8 cellular contexts compared by ENCODE assay signal in genomic region chr12:2783936-2784600, GRCh38. TPM values are rescaled to one million over a fixed set of nuclear protein-coding genes. Genes with fewer than 3 reads are reported as not detected.
A peak's percentile ranks its signal among the peaks of the same experiment; 100 is the strongest.
DNase-seq lines count a peak whose midpoint lies in the region; ATAC-seq and TF ChIP-seq lines count a peak whose summit lies in the region.

No MANE protein-coding gene starts in this region.

- peaks cover 16% of the 10 kb centered on the region for H3K27me3 ChIP-seq in CD8-positive, alpha-beta memory T cell (ENCODE audit: insufficient read depth, low read length, poor library complexity, severe bottlenecking)
- H3K27me3 ChIP-seq in foreskin keratinocyte, result peaks cover 33% of the 10 kb centered on the region
- H3K27me3 ChIP-seq in neuronal stem cell (ENCODE audit: control insufficient read depth in 3 of 3, insufficient read depth in 3 of 3, low read depth in 1 of 3, low read length in 3 of 3), result peaks cover 0 to 34% (median 5%) of the 10 kb centered on the region in 3 experiments

- H2BK12ac ChIP-seq in neuronal stem cell (ENCODE audit: low read length), result no peak overlapping the region

- no CpG with 5 or more reads among the region's 25 CpGs for WGBS in neuronal stem cell (ENCODE audit: extremely low coverage in 2 of 2, insufficient read length in 2 of 2, insufficient replicate concordance in 1 of 2), 2 donors

- H4K91ac ChIP-seq in neuronal stem cell (ENCODE audit: low read depth, low read length, poor library complexity), result no peak overlapping the region

- POLR2A ChIA-PET in CD8-positive, alpha-beta memory T cell (lab: Charles Lee), result no interaction called here

- H3K4me3 ChIP-seq in CD8-positive, alpha-beta memory T cell (ENCODE audit: low read length), result peak overlapping the region; percentile 32
- H3K4me3 ChIP-seq in neuronal stem cell (ENCODE audit: low read length in 2 of 2), result no peak overlapping the region

- no peak overlapping the region for H2AK5ac ChIP-seq in neuronal stem cell (ENCODE audit: low read depth, low read length)

- no peak overlapping the region for H3K18ac ChIP-seq in neuronal stem cell (ENCODE audit: low read length)

- DNase-seq in CD8-positive, alpha-beta memory T cell, result peak; percentile 27 to 60 (median 30)
- DNase-seq in HT-29 (ENCODE audit: low spot score), result peak; percentile 59
- peak; percentile 60 for DNase-seq in activated naive CD4-positive, alpha-beta T cell treated with anti-CD3 and anti-CD28 coated beads for 36 hours
- DNase-seq in foreskin keratinocyte, result peak in 1 of 2 donors; percentile 27
- peak; percentile 56 for DNase-seq in neuronal stem cell (ENCODE audit: low spot score)
- DNase-seq in ureter (ENCODE audit: low spot score), result peak; percentile 62

- CTCF ChIA-PET in CD8-positive, alpha-beta memory T cell (lab: Charles Lee), result interaction anchor here (0.7 to 6.2 kb wide), 19 partner anchors 9 to 111 kb away, joined by 3 to 42 read pairs (median 7); partner anchors contain the start of gene FKBP4
- CTCF ChIA-PET in activated naive CD4-positive, alpha-beta T cell treated with anti-CD3 and anti-CD28 coated beads for 36 hours (lab: Charles Lee), result interaction anchor here (0.7 to 3.4 kb wide), 12 partner anchors 8 to 138 kb away, joined by 3 to 42 read pairs (median 4); partner anchors contain the start of gene FKBP4

- peak overlapping the region; percentile 27 for H2AFZ ChIP-seq in neuronal stem cell (ENCODE audit: low read length)

- H2BK120ac ChIP-seq in neuronal stem cell (ENCODE audit: low read depth, low read length), result no peak overlapping the region

- H3K9me3 ChIP-seq in CD8-positive, alpha-beta memory T cell (ENCODE audit: low read length), result no peaks in the 10 kb centered on the region
- no peaks in the 10 kb centered on the region for H3K9me3 ChIP-seq in neuronal stem cell (replicated peaks in 1 of 2; ENCODE audit: control insufficient read depth in 2 of 2, insufficient read depth in 1 of 2, low read depth in 1 of 2, low read length in 2 of 2)

- H3K27ac Mint-ChIP-seq in CD8-positive, alpha-beta memory T cell, result peak overlapping the region in 1 of 8 donors; percentile 77
- H3K27ac Mint-ChIP-seq in activated naive CD4-positive, alpha-beta T cell treated with anti-CD3 and anti-CD28 coated beads for 36 hours, result no peak overlapping the region

- peaks cover 12 to 21% of the 10 kb centered on the region in 2 donors for H3K27me3 Mint-ChIP-seq in CD8-positive, alpha-beta memory T cell
- H3K27me3 Mint-ChIP-seq in activated naive CD4-positive, alpha-beta T cell treated with anti-CD3 and anti-CD28 coated beads for 36 hours (ENCODE audit: low read depth), result peaks cover 11% of the 10 kb centered on the region

- TF ChIP-seq CTCF in foreskin keratinocyte (conservative IDR thresholded peaks at IDR 0.05), result peak; percentile 84

- H3K14ac ChIP-seq in neuronal stem cell (ENCODE audit: low read length), result no peak overlapping the region

- no peak overlapping the region for H3K23ac ChIP-seq in neuronal stem cell (ENCODE audit: low read depth, low read length, poor library complexity)

- no peaks in the 10 kb centered on the region for H3K36me3 Mint-ChIP-seq in CD8-positive, alpha-beta memory T cell
- no peaks in the 10 kb centered on the region for H3K36me3 Mint-ChIP-seq in activated naive CD4-positive, alpha-beta T cell treated with anti-CD3 and anti-CD28 coated beads for 36 hours (ENCODE audit: low read depth)

- H3K9ac ChIP-seq in neuronal stem cell (ENCODE audit: low read depth, low read length, poor library complexity), result no peak overlapping the region

- H3K4ac ChIP-seq in neuronal stem cell (ENCODE audit: low read length), result no peak overlapping the region

- H2BK15ac ChIP-seq in neuronal stem cell (ENCODE audit: low read length), result no peak overlapping the region

- intact Hi-C loops in activated naive CD4-positive, alpha-beta T cell treated with anti-CD3 and anti-CD28 coated beads for 36 hours (cut with micrococcal nuclease), result loop anchor here (1.0 to 5.0 kb wide), 2 partner anchors 93 to 102 kb away; no protein-coding TSS in a partner anchor

- H3K4me3 Mint-ChIP-seq in CD8-positive, alpha-beta memory T cell, result peak overlapping the region in 6 of 7 donors; percentile 54 to 91 (median 80)
- H3K4me3 Mint-ChIP-seq in activated naive CD4-positive, alpha-beta T cell treated with anti-CD3 and anti-CD28 coated beads for 36 hours, result peak overlapping the region; percentile 62

- H3K4me2 ChIP-seq in neuronal stem cell (ENCODE audit: insufficient read depth, low read length, poor library complexity, severe bottlenecking), result no peak overlapping the region

- H4K8ac ChIP-seq in neuronal stem cell (ENCODE audit: low read depth, low read length), result no peak overlapping the region

- H3K36me3 ChIP-seq in CD8-positive, alpha-beta memory T cell (ENCODE audit: insufficient read depth, low read length), result no peaks in the 10 kb centered on the region
- H3K36me3 ChIP-seq in neuronal stem cell (replicated peaks in 1 of 2; ENCODE audit: control insufficient read depth in 2 of 2, insufficient read depth in 2 of 2, low read length in 2 of 2), result no peaks in the 10 kb centered on the region

- H3K79me1 ChIP-seq in neuronal stem cell (ENCODE audit: low read depth, low read length), result no peaks in the 10 kb centered on the region

- no peak overlapping the region for H2BK5ac ChIP-seq in neuronal stem cell (ENCODE audit: low read length)

- H3K4me1 Mint-ChIP-seq in CD8-positive, alpha-beta memory T cell, result peaks cover 9 to 12% (median 11%) of the 10 kb centered on the region in 3 donors
- peaks cover 8% of the 10 kb centered on the region for H3K4me1 Mint-ChIP-seq in activated naive CD4-positive, alpha-beta T cell treated with anti-CD3 and anti-CD28 coated beads for 36 hours (ENCODE audit: low read depth)

- no peak overlapping the region for H3K27ac ChIP-seq in CD8-positive, alpha-beta memory T cell (ENCODE audit: low read depth, low read length)
- H3K27ac ChIP-seq in foreskin keratinocyte, result no peak overlapping the region
- H3K27ac ChIP-seq in neuronal stem cell (replicated peaks; ENCODE audit: low read length), result no peak overlapping the region

- H3K9me3 Mint-ChIP-seq in CD8-positive, alpha-beta memory T cell, result no peaks in the 10 kb centered on the region
- H3K9me3 Mint-ChIP-seq in activated naive CD4-positive, alpha-beta T cell treated with anti-CD3 and anti-CD28 coated beads for 36 hours, result no peaks in the 10 kb centered on the region

- peak; percentile 91 for ATAC-seq in foreskin keratinocyte
- ATAC-seq in GM21825 (IDR thresholded peaks at IDR 0.05; ENCODE audit: unreplicated experiment), result no peak

- H3K4me1 ChIP-seq in CD8-positive, alpha-beta memory T cell (ENCODE audit: insufficient read depth, low read length), result peaks cover 6% of the 10 kb centered on the region
- H3K4me1 ChIP-seq in foreskin keratinocyte, result no peaks in the 10 kb centered on the region
- peaks cover 0 to 2% of the 10 kb centered on the region in 2 donors for H3K4me1 ChIP-seq in neuronal stem cell (ENCODE audit: control insufficient read depth in 2 of 2, insufficient read depth in 1 of 2, low read depth in 1 of 2, low read length in 2 of 2)

RNA-seq across cellular contexts. Expression of gene FKBP4, which starts 10.7 kb away (rescaled TPM):
- 100 to 1,000 TPM; 172 to 183 TPM for total RNA-seq in CD8-positive, alpha-beta memory T cell
- polyA plus RNA-seq in CD8-positive, alpha-beta memory T cell, result 35.1 TPM
- 106 and 115 TPM in 2 replicates for total RNA-seq in HT-29 (2014; rRNA removed; shearing (Covaris generic))
- polyA plus RNA-seq in PFSK-1 (2012; ENCODE audit: insufficient read length, low read depth), result 153 TPM
- total RNA-seq in activated naive CD4-positive, alpha-beta T cell treated with anti-CD3 and anti-CD28 coated beads for 36 hours, result 100 to 1,000 TPM; 139 TPM
- total RNA-seq in foreskin keratinocyte, result 86.0 and 108 TPM in 2 replicates
- polyA plus RNA-seq in foreskin keratinocyte, result 75.7 and 109 TPM in 2 replicates
- polyA plus RNA-seq in neuronal stem cell (2013, experiment 1 of 2), result 49.0 TPM
- polyA plus RNA-seq in neuronal stem cell (2013, experiment 2 of 2), result 45.6 TPM
- total RNA-seq in ureter, result 115 TPM

RNA-seq across cellular contexts. Expression of gene ITFG2, which starts 28.4 kb away (rescaled TPM):
- total RNA-seq in CD8-positive, alpha-beta memory T cell, result 10 to 100 TPM; 36.9 to 39.3 TPM
- polyA plus RNA-seq in CD8-positive, alpha-beta memory T cell, result 53.3 TPM
- total RNA-seq in HT-29 (2014; rRNA removed; shearing (Covaris generic)), result 32.0 and 39.8 TPM in 2 replicates
- 52.6 TPM for polyA plus RNA-seq in PFSK-1 (2012; ENCODE audit: insufficient read length, low read depth)
- 10 to 100 TPM; 27.5 to 30.5 TPM for total RNA-seq in activated naive CD4-positive, alpha-beta T cell treated with anti-CD3 and anti-CD28 coated beads for 36 hours
- total RNA-seq in foreskin keratinocyte (18.4 and 20.2 TPM in 2 replicates), ureter (83.6 TPM)
- polyA plus RNA-seq in foreskin keratinocyte, result 14.5 and 17.2 TPM in 2 replicates
- polyA plus RNA-seq in neuronal stem cell (2013, experiment 1 of 2), result 9.9 TPM
- 10.7 TPM for polyA plus RNA-seq in neuronal stem cell (2013, experiment 2 of 2)

RNA-seq across cellular contexts. Expression of gene NRIP2, which starts 50.8 kb away (rescaled TPM):
- total RNA-seq in CD8-positive, alpha-beta memory T cell, result not detected
- 0.82 TPM for polyA plus RNA-seq in CD8-positive, alpha-beta memory T cell
- not detected in 2 replicates for total RNA-seq in HT-29 (2014; rRNA removed; shearing (Covaris generic))
- 1.1 TPM for polyA plus RNA-seq in PFSK-1 (2012; ENCODE audit: insufficient read length, low read depth)
- not detected for total RNA-seq in activated naive CD4-positive, alpha-beta T cell treated with anti-CD3 and anti-CD28 coated beads for 36 hours
- not detected in 2 replicates for total RNA-seq in foreskin keratinocyte
- polyA plus RNA-seq in foreskin keratinocyte, result not detected in 2 replicates
- 0.15 TPM for polyA plus RNA-seq in neuronal stem cell (2013, experiment 1 of 2)
- 0.19 TPM for polyA plus RNA-seq in neuronal stem cell (2013, experiment 2 of 2)
- 3.6 TPM for total RNA-seq in ureter
